11 cellular contexts compared by ENCODE assay signal in the genomic region with DNA sequence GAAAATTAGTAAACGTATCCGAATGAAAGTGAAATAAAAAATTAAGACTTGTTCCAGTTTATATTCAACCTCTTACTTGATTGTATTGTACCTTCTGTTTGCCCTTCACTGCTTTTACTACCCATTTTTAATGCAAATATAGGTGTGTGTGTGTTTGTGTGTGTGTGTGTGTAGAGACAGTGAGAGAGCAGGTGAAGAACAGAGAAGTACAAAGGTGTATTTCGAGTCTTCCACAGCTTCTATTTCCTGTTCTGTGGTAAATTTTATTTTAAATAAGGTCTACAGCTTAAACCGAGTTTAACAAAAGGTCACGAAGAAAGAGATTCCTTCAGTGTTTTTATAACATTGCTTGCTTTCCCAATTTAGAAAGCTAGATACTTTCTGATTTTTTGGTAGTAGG. TPM values are rescaled to one million over a fixed set of nuclear protein-coding genes. Genes with fewer than 3 reads are reported as not detected.
DNase-seq lines count a peak whose midpoint lies in the region; ATAC-seq, FAIRE-seq and TF ChIP-seq lines count a peak whose summit lies in the region.
"Had no signal": no experiment of that assay in that cellular context is flagged by ENCODE, and none has a peak within 500 bp of the region (broad histone marks: within the 10 kb centered on the region; RNA-seq: fewer than 3 reads in every experiment).

No MANE protein-coding gene starts in this region.

- DNase-seq in T-helper 17 cell (no peak), keratinocyte (ENCODE audit: low read depth, low spot score) (no peak), DMS 273 (lab: John Stamatoyannopoulos, UW; ENCODE audit: unreplicated experiment) (no peak), GM20000 (ENCODE audit: low spot score) (no peak), occipital lobe (lab: John Stamatoyannopoulos, UW) (no peak)
- no peak for DNase-seq in stimulated activated naive B cell treated with anti-CD40 and anti-IgM and Interleukin-4, amounts not matched to agents 10 μg/mL and 1 μg/mL and 100 μg/mL, for 72 hours
- DNase-seq: cerebellar nuclear complex, glutamatergic neuron, NCI-H1694 treated with DMSO at 0.1 percent for 48 hours had no signal

- peaks cover 0 to 3% of the 10 kb centered on the region in 2 experiments for H3K36me3 ChIP-seq in keratinocyte (ENCODE audit: control insufficient read depth in 2 of 2, extremely low read depth in 1 of 2, insufficient read depth in 2 of 2, low read length in 2 of 2)

- H3K9me1 ChIP-seq in keratinocyte (ENCODE audit: control insufficient read depth, extremely low read depth, insufficient read depth, low read length): no peaks in the 10 kb centered on the region

- H3K4me3 Mint-ChIP-seq in T-helper 17 cell: peak overlapping the region; percentile 78
- H3K4me3 Mint-ChIP-seq in stimulated activated naive B cell treated with anti-CD40 and anti-IgM and Interleukin-4, amounts not matched to agents 10 μg/mL and 1 μg/mL and 100 μg/mL, for 72 hours: peak overlapping the region in 1 of 2 donors; percentile 31

- peak overlapping the region; percentile 95 for H3K27ac Mint-ChIP-seq in T-helper 17 cell
- H3K27ac Mint-ChIP-seq in stimulated activated naive B cell treated with anti-CD40 and anti-IgM and Interleukin-4, amounts not matched to agents 10 μg/mL and 1 μg/mL and 100 μg/mL, for 72 hours: no peak overlapping the region

- H3K79me2 ChIP-seq in keratinocyte (ENCODE audit: control insufficient read depth, insufficient read depth, low read length): peaks cover 6% of the 10 kb centered on the region

- peak overlapping the region; percentile 69 for H3K4me2 ChIP-seq in keratinocyte (ENCODE audit: control insufficient read depth, extremely low read depth, insufficient read depth, low read depth, low read length)

- H3K27me3 Mint-ChIP-seq in T-helper 17 cell: no peaks in the 10 kb centered on the region
- H3K27me3 Mint-ChIP-seq in stimulated activated naive B cell treated with anti-CD40 and anti-IgM and Interleukin-4, amounts not matched to agents 10 μg/mL and 1 μg/mL and 100 μg/mL, for 72 hours: peaks cover 0 to 3% of the 10 kb centered on the region in 2 donors

- ATAC-seq in GM18867 (IDR thresholded peaks at IDR 0.05; ENCODE audit: unreplicated experiment): peak; percentile 60
- ATAC-seq in T-helper 17 cell: peak; percentile 65
- peak; percentile 33 to 73 for ATAC-seq in stimulated activated naive B cell treated with anti-CD40 and anti-IgM and Interleukin-4, amounts not matched to agents 10 μg/mL and 1 μg/mL and 100 μg/mL, for 72 hours (replicated peaks)

- H3K36me3 Mint-ChIP-seq in T-helper 17 cell (ENCODE audit: low read depth): no peaks in the 10 kb centered on the region
- no peaks in the 10 kb centered on the region for H3K36me3 Mint-ChIP-seq in stimulated activated naive B cell treated with anti-CD40 and anti-IgM and Interleukin-4, amounts not matched to agents 10 μg/mL and 1 μg/mL and 100 μg/mL, for 72 hours

- TF ChIP-seq CTCF in keratinocyte (optimal IDR thresholded peaks at IDR 0.05 in 1 of 3, IDR thresholded peaks at IDR 0.05 in 1 of 3, conservative IDR thresholded peaks at IDR 0.05 in 1 of 3; ENCODE audit: extremely low read depth in 1 of 3, insufficient read depth in 2 of 3, low read length in 3 of 3) (no peak), GM20000 (IDR thresholded peaks at IDR 0.05; ENCODE audit: extremely low read depth, missing control alignments) (no peak)

- H3K4me1 Mint-ChIP-seq in T-helper 17 cell: peaks cover 41% of the 10 kb centered on the region
- H3K4me1 Mint-ChIP-seq in stimulated activated naive B cell treated with anti-CD40 and anti-IgM and Interleukin-4, amounts not matched to agents 10 μg/mL and 1 μg/mL and 100 μg/mL, for 72 hours: peaks cover 12 to 33% of the 10 kb centered on the region in 2 donors

- FAIRE-seq in keratinocyte (lab: Jason Lieb, UNC): no peak
- FAIRE-seq: TTC549 had no signal

- dilution Hi-C loops in keratinocyte (cut with MboI; ENCODE audit: extremely low pct_ligation_motif_present, low sequenced_read_pairs): no loop called here

- no peak overlapping the region for H2AFZ ChIP-seq in keratinocyte (ENCODE audit: control insufficient read depth, low read length)

- no peaks in the 10 kb centered on the region for H3K27me3 ChIP-seq in keratinocyte (ENCODE audit: control insufficient read depth, extremely low read depth, insufficient read depth, low read length)

- no peak overlapping the region for H3K27ac ChIP-seq in keratinocyte (ENCODE audit: control insufficient read depth, insufficient read depth, low read length)

- no peaks in the 10 kb centered on the region for H4K20me1 ChIP-seq in keratinocyte (ENCODE audit: control insufficient read depth, extremely low read depth, insufficient read depth, low read length)

- H3K9me3 Mint-ChIP-seq in stimulated activated naive B cell treated with anti-CD40 and anti-IgM and Interleukin-4, amounts not matched to agents 10 μg/mL and 1 μg/mL and 100 μg/mL, for 72 hours: peaks cover 2 to 4% of the 10 kb centered on the region in 2 donors

- H3K9me3 ChIP-seq in T-helper 17 cell (ENCODE audit: control insufficient read depth, low read length, poor library complexity, severe bottlenecking): no peaks in the 10 kb centered on the region
- H3K9me3 ChIP-seq in keratinocyte (ENCODE audit: control insufficient read depth, low read depth, low read length): no peaks in the 10 kb centered on the region

- H3K9ac ChIP-seq in keratinocyte (ENCODE audit: control insufficient read depth, extremely low read depth, insufficient read depth, low read length): no peak overlapping the region

- peaks cover 26% of the 10 kb centered on the region for H3K4me1 ChIP-seq in keratinocyte (ENCODE audit: control insufficient read depth, extremely low read depth, insufficient read depth, low read length)

- no peak overlapping the region for H3K4me3 ChIP-seq in keratinocyte (ENCODE audit: control insufficient read depth in 2 of 3, extremely low read depth in 1 of 3, insufficient read depth in 2 of 3, low read depth in 1 of 3, low read length in 3 of 3)

RNA-seq across cellular contexts. Expression of a gene that starts 12.7 kb away (rescaled TPM):
- total RNA-seq in T-helper 17 cell (10 to 100 TPM; 39.5 to 46.4 TPM), occipital lobe (14.5 TPM)
- polyA plus RNA-seq in keratinocyte: 12.0 to 24.0 TPM (median 16.2 TPM) in 3 replicates
- polyA plus RNA-seq in keratinocyte (2011; ENCODE audit: low read depth): 54.2 TPM
- polyA plus RNA-seq in keratinocyte (2011; cell fraction: cytosol; rRNA removed): 14.1 and 14.5 TPM in 2 replicates
- 54.5 and 61.4 TPM in 2 replicates for polyA plus RNA-seq in keratinocyte (2011; cell fraction: nucleus; rRNA removed)
- polyA plus RNA-seq in keratinocyte (2012; ENCODE audit: low replicate concordance): 21.1 and 27.6 TPM in 2 replicates
- 23.1 to 93.4 TPM (median 35.1 TPM) in 3 replicates for polyA minus RNA-seq in keratinocyte
- polyA minus RNA-seq in keratinocyte (2011; cell fraction: cytosol; rRNA and poly(A)+ RNA removed): 29.7 TPM
- polyA minus RNA-seq in keratinocyte (2011; cell fraction: nucleus; rRNA and poly(A)+ RNA removed): 54.7 and 104 TPM in 2 replicates
